ENCODE assay signal across 1 cellular context in genomic region chr4:108113229-108113628, GRCh38.
TF ChIP-seq lines count a peak whose summit lies in the region.

No MANE protein-coding gene starts in this region.

TF ChIP-seq in GM23338, 12 proteins besides CTCF, POLR2A, EP300 and RAD21 (continued from another document):
- TF ChIP-seq ZNF462 (CRISPR knock-in tag; IDR thresholded peaks at IDR 0.05), result no peak
- TF ChIP-seq EZH2 (IDR thresholded peaks at IDR 0.05; ENCODE audit: low read depth, unreplicated experiment), result no peak
- TF ChIP-seq STAT1 (IDR thresholded peaks at IDR 0.05; ENCODE audit: unreplicated experiment), result no peak
- no peak for TF ChIP-seq EZH2phosphoT487 (IDR thresholded peaks at IDR 0.05; ENCODE audit: unreplicated experiment)
- no peak for TF ChIP-seq REST (IDR thresholded peaks at IDR 0.05; ENCODE audit: unreplicated experiment)
- TF ChIP-seq POLR2AphosphoS5 (IDR thresholded peaks at IDR 0.05; ENCODE audit: low read depth), result no peak
- no peak for TF ChIP-seq JUNB (IDR thresholded peaks at IDR 0.05; ENCODE audit: unreplicated experiment)
- no peak for TF ChIP-seq ZNF331 (CRISPR knock-in tag; IDR thresholded peaks at IDR 0.05; ENCODE audit: low read depth)
TF ChIP-seq in GM23338: peak in this region for 0.
